In genomic region chr3:13012228-13012691, GRCh38 we compare ENCODE assay signal across 8 cellular contexts.
DNase-seq lines count a peak whose midpoint lies in the region; ATAC-seq and FAIRE-seq lines count a peak whose summit lies in the region.

No MANE protein-coding gene starts in this region.

- peak overlapping the region; percentile 100 for H3K27ac Mint-ChIP-seq in activated CD4-positive, alpha-beta memory T cell treated with anti-CD3 and anti-CD28 coated beads, Interleukin-2, amount 10 ng/mL, durations not matched to agents 7 days and 5 days

- peak overlapping the region; percentile 78 for H3K4me3 Mint-ChIP-seq in activated CD4-positive, alpha-beta memory T cell treated with anti-CD3 and anti-CD28 coated beads, Interleukin-2, amount 10 ng/mL, durations not matched to agents 7 days and 5 days

- FAIRE-seq in HTR-8/SVneo (lab: Jason Lieb, UNC): no peak

- CTCF ChIA-PET in activated CD4-positive, alpha-beta memory T cell treated with anti-CD3 and anti-CD28 coated beads, Interleukin-2, amount 10 ng/mL, durations not matched to agents 7 days and 5 days (lab: Charles Lee): interaction anchor here (0.6 to 8.0 kb wide), 11 partner anchors 9 to 440 kb away, joined by 3 to 66 read pairs (median 3); partner anchors contain the start of gene RPL32

- H3K36me3 Mint-ChIP-seq in activated CD4-positive, alpha-beta memory T cell treated with anti-CD3 and anti-CD28 coated beads, Interleukin-2, amount 10 ng/mL, durations not matched to agents 7 days and 5 days (ENCODE audit: low read depth): peaks cover 51% of the 10 kb centered on the region

- DNase-seq in COLO668 (lab: John Stamatoyannopoulos, UW; ENCODE audit: unreplicated experiment) (peak; percentile 31), KG1 (lab: John Stamatoyannopoulos, UW) (peak; percentile 72), foreskin melanocyte (peak; percentile 14), 8988T (no peak), HTR-8/SVneo (ENCODE audit: insufficient read length, low spot score) (no peak)
- peak; percentile 69 for DNase-seq in activated CD4-positive, alpha-beta memory T cell treated with anti-CD3 and anti-CD28 coated beads, Interleukin-2, amount 10 ng/mL, durations not matched to agents 7 days and 5 days
- DNase-seq in stimulated activated CD4-positive, alpha-beta T cell treated with anti-CD3 and anti-CD28 coated beads, Interleukin-4, amount 100 ng/mL, for 4 hours: peak; percentile 32 to 44

- POLR2A ChIA-PET in activated CD4-positive, alpha-beta memory T cell treated with anti-CD3 and anti-CD28 coated beads, Interleukin-2, amount 10 ng/mL, durations not matched to agents 7 days and 5 days (lab: Charles Lee): interaction anchor here (0.9 to 3.4 kb wide), 9 partner anchors 9 to 170 kb away, joined by 3 to 21 read pairs (median 4); partner anchors contain the start of gene RPL32

- H3K27me3 Mint-ChIP-seq in activated CD4-positive, alpha-beta memory T cell treated with anti-CD3 and anti-CD28 coated beads, Interleukin-2, amount 10 ng/mL, durations not matched to agents 7 days and 5 days: no peaks in the 10 kb centered on the region

- peak; percentile 25 for ATAC-seq in GM21390 (IDR thresholded peaks at IDR 0.05; ENCODE audit: unreplicated experiment)

- H3K9me3 Mint-ChIP-seq in activated CD4-positive, alpha-beta memory T cell treated with anti-CD3 and anti-CD28 coated beads, Interleukin-2, amount 10 ng/mL, durations not matched to agents 7 days and 5 days: no peaks in the 10 kb centered on the region

- peaks cover 78% of the 10 kb centered on the region for H3K4me1 Mint-ChIP-seq in activated CD4-positive, alpha-beta memory T cell treated with anti-CD3 and anti-CD28 coated beads, Interleukin-2, amount 10 ng/mL, durations not matched to agents 7 days and 5 days

Comparison
In these comparisons a context has a peak if more than half of its experiments do, and no peak if none do; other contexts are left out.
1. DNase-seq: peak in COLO668 (single experiment), KG1 (single experiment), activated CD4-positive, alpha-beta memory T cell treated with anti-CD3 and anti-CD28 coated beads, Interleukin-2, amount 10 ng/mL, durations not matched to agents 7 days and 5 days (single experiment), foreskin melanocyte (single experiment) and stimulated activated CD4-positive, alpha-beta T cell treated with anti-CD3 and anti-CD28 coated beads, Interleukin-4, amount 100 ng/mL, for 4 hours (2 of 2); none in 8988T (single experiment) and HTR-8/SVneo (single experiment).